Comparison of ENCODE assay signal across 21 cellular contexts in the genomic region with DNA sequence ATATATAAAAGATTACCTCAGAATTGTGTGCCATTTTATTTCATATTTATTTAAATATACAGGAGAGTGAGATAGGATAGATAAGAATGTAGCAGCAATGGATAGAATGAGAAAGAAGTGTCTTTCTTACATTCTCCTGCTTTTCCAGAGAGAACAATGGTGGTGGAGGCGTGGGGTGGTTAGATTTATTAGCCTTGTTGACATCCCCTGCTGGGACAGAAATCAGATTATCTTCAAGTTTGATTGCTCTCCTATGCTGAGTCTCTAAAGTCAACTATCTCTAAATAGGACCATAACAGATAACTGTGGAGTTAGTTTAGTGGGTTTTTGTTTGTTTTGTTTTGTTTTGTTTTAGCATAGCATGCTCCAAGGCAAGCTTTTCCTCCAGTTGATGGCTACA.
DNase-seq lines count a peak whose midpoint lies in the region; ATAC-seq and TF ChIP-seq lines count a peak whose summit lies in the region.
"Had no signal": no experiment of that assay in that cellular context is flagged by ENCODE, and none has a peak within 500 bp of the region (broad histone marks: within the 10 kb centered on the region; RNA-seq: fewer than 3 reads in every experiment).

No MANE protein-coding gene starts in this region.

- ATAC-seq in gastroesophageal sphincter = no peak
- ATAC-seq in HG02840 (IDR thresholded peaks at IDR 0.05; ENCODE audit: low FRiP score, unreplicated experiment) = no peak

- H3K23ac ChIP-seq in mesendoderm (ENCODE audit: low read length) = no peak overlapping the region

- peak in 2 of 3 experiments; percentile 7 to 34 for DNase-seq in NCI-H1417 (lab: John Stamatoyannopoulos, UW)
- no peak for DNase-seq in NCI-H1417 treated with DMSO at 0.1 percent for 48 hours (lab: John Stamatoyannopoulos, UW)
- no peak for DNase-seq in Karpas-422
- DNase-seq in WERI-Rb-1 = peak; percentile 14
- peak; percentile 73 for DNase-seq in mesendoderm
- DNase-seq in activated CD8-positive, alpha-beta memory T cell treated with anti-CD3 and anti-CD28 coated beads, Interleukin-2, amount 50 U/mL, for 48 hours = no peak
- DNase-seq: ACHN; AML-193; BE2C; Calu3; CD4-positive, alpha-beta T cell; CD8-positive, alpha-beta memory T cell; DMS53; DMS79 treated with DMSO at 0.1 percent for 48 hours; GF-D8; H7; HCEC 1CT had no signal

- H2BK15ac ChIP-seq in mesendoderm (replicated peaks; ENCODE audit: low read depth) = no peak overlapping the region

- no peak overlapping the region for H3K4ac ChIP-seq in mesendoderm (ENCODE audit: low read depth, low read length)

- H3K27me3 ChIP-seq in Karpas-422 (ENCODE audit: low read length) (no peaks in the 10 kb centered on the region), WERI-Rb-1 (ENCODE audit: insufficient read depth, low read depth, severe bottlenecking) (no peaks in the 10 kb centered on the region), mesendoderm (ENCODE audit: insufficient read depth, low read length, poor library complexity) (no peaks in the 10 kb centered on the region), gastroesophageal sphincter (no peaks in the 10 kb centered on the region)
- H3K27me3 ChIP-seq: BE2C; BLaER1 treated with 17β-estradiol and CSF1 and Interleukin-3, amounts not matched to agents 10 nM and 100 nM had no signal

- H2BK5ac ChIP-seq in mesendoderm (ENCODE audit: low read length) = no peak overlapping the region

- H3K4me3 ChIP-seq in Karpas-422 (ENCODE audit: low read length) (no peak overlapping the region), WERI-Rb-1 (ENCODE audit: low read depth, low read length) (no peak overlapping the region), mesendoderm (ENCODE audit: low read length) (no peak overlapping the region), gastroesophageal sphincter (no peak overlapping the region)
- H3K4me3 ChIP-seq: BLaER1 treated with 17β-estradiol and CSF1 and Interleukin-3, amounts not matched to agents 10 nM and 100 nM had no signal

- no CpG with 5 or more reads among the region's 1 CpG for WGBS in mesendoderm (ENCODE audit: extremely low coverage, insufficient coverage, low lambda C conversion rate)
- 54 to 75% methylated on average over 1 of the region's 1 CpG for WGBS in gastroesophageal sphincter (ENCODE audit: low coverage in 1 of 2), 2 donors

- H3K79me2 ChIP-seq in Karpas-422 (ENCODE audit: low read length) = no peaks in the 10 kb centered on the region
- no peaks in the 10 kb centered on the region for H3K79me2 ChIP-seq in mesendoderm (ENCODE audit: control insufficient read depth, insufficient read depth, low read length)

- no peak overlapping the region for H3K18ac ChIP-seq in mesendoderm (ENCODE audit: low read length)

- H2AFZ ChIP-seq in Karpas-422 (ENCODE audit: low read length) = peak overlapping the region; percentile 69

- H3K9me3 ChIP-seq in Karpas-422 (ENCODE audit: low read length) (peaks cover 4% of the 10 kb centered on the region; the same call in 1 of the 2 replicates), WERI-Rb-1 (ENCODE audit: severe bottlenecking) (no peaks in the 10 kb centered on the region), gastroesophageal sphincter (no peaks in the 10 kb centered on the region)
- H3K9me3 ChIP-seq: BE2C; BLaER1 treated with 17β-estradiol and CSF1 and Interleukin-3, amounts not matched to agents 10 nM and 100 nM had no signal

- no peak for TF ChIP-seq POLR2A in gastroesophageal sphincter (IDR thresholded peaks at IDR 0.05)

- no peak overlapping the region for H4K5ac ChIP-seq in mesendoderm (ENCODE audit: low read length)

- H3K79me1 ChIP-seq in mesendoderm (ENCODE audit: low read length) = no peaks in the 10 kb centered on the region

- no peak overlapping the region for H3K9ac ChIP-seq in Karpas-422 (ENCODE audit: low read length)
- H3K9ac ChIP-seq in mesendoderm (ENCODE audit: low read length) = no peak overlapping the region
- H3K9ac ChIP-seq: BLaER1 treated with 17β-estradiol and CSF1 and Interleukin-3, amounts not matched to agents 10 nM and 100 nM had no signal

- no peak overlapping the region for H3K56ac ChIP-seq in mesendoderm (ENCODE audit: low read length)

- no peak overlapping the region for H3K27ac ChIP-seq in Karpas-422 (ENCODE audit: low read length)
- no peak overlapping the region for H3K27ac ChIP-seq in WERI-Rb-1
- no peak overlapping the region for H3K27ac ChIP-seq in mesendoderm (ENCODE audit: low read depth, low read length)
- no peak overlapping the region for H3K27ac ChIP-seq in gastroesophageal sphincter
- H3K27ac ChIP-seq: 22Rv1; BLaER1 treated with 17β-estradiol and CSF1 and Interleukin-3, amounts not matched to agents 10 nM and 100 nM had no signal

- no peaks in the 10 kb centered on the region for H3K36me3 ChIP-seq in Karpas-422 (ENCODE audit: insufficient read depth, low read length)
- no peaks in the 10 kb centered on the region for H3K36me3 ChIP-seq in WERI-Rb-1
- H3K36me3 ChIP-seq in mesendoderm (ENCODE audit: control insufficient read depth, insufficient read depth, low read length) = no peaks in the 10 kb centered on the region
- H3K36me3 ChIP-seq in gastroesophageal sphincter = no peaks in the 10 kb centered on the region
- H3K36me3 ChIP-seq: BE2C; BLaER1 treated with 17β-estradiol and CSF1 and Interleukin-3, amounts not matched to agents 10 nM and 100 nM had no signal

- H4K20me1 ChIP-seq in Karpas-422 (ENCODE audit: insufficient read depth, low read depth, low read length) = no peaks in the 10 kb centered on the region
- H4K20me1 ChIP-seq: BLaER1 treated with 17β-estradiol and CSF1 and Interleukin-3, amounts not matched to agents 10 nM and 100 nM had no signal

- H3K4me2 ChIP-seq in Karpas-422 (ENCODE audit: low read depth, low read length, poor library complexity, severe bottlenecking) (no peak overlapping the region), mesendoderm (ENCODE audit: low read length) (no peak overlapping the region)
- H3K4me2 ChIP-seq: BLaER1 treated with 17β-estradiol and CSF1 and Interleukin-3, amounts not matched to agents 10 nM and 100 nM had no signal

- H3K4me1 ChIP-seq in Karpas-422 (ENCODE audit: low read length) (peaks cover 9% of the 10 kb centered on the region; the same call in 1 of the 2 replicates), mesendoderm (ENCODE audit: control insufficient read depth, low read depth, low read length) (no peaks in the 10 kb centered on the region), gastroesophageal sphincter (no peaks in the 10 kb centered on the region)
- H3K4me1 ChIP-seq: BE2C; BLaER1 treated with 17β-estradiol and CSF1 and Interleukin-3, amounts not matched to agents 10 nM and 100 nM had no signal

- H3K9me2 ChIP-seq in Karpas-422 (replicated peaks; ENCODE audit: insufficient read depth, low read length) = no peaks in the 10 kb centered on the region

- H4K8ac ChIP-seq in mesendoderm (ENCODE audit: low read depth, low read length) = no peak overlapping the region

- no peak overlapping the region for H2BK120ac ChIP-seq in mesendoderm (ENCODE audit: low read depth, low read length)

- no peak for TF ChIP-seq CTCF in WERI-Rb-1 (IDR thresholded peaks at IDR 0.05; ENCODE audit: low read depth, low read length)
- no peak for TF ChIP-seq CTCF in gastroesophageal sphincter (IDR thresholded peaks at IDR 0.05)

- no peak for TF ChIP-seq EP300 in gastroesophageal sphincter (IDR thresholded peaks at IDR 0.05)

- no peak overlapping the region for H2AK5ac ChIP-seq in mesendoderm (ENCODE audit: low read length)

Comparison
In these comparisons a context has a peak if more than half of its experiments do, and no peak if none do; other contexts are left out.
1. DNase-seq: peak in NCI-H1417 (2 of 3), WERI-Rb-1 (single experiment) and mesendoderm (single experiment); none in NCI-H1417 treated with DMSO at 0.1 percent for 48 hours (single experiment), Karpas-422 (single experiment) and activated CD8-positive, alpha-beta memory T cell treated with anti-CD3 and anti-CD28 coated beads, Interleukin-2, amount 50 U/mL, for 48 hours (single experiment).